ENCODE assay signal across 1 cellular context in genomic region chr9:94911986-94912635, GRCh38.
TF ChIP-seq lines count a peak whose summit lies in the region.

No MANE protein-coding gene starts in this region.

TF ChIP-seq in H1, 55 proteins besides CTCF, POLR2A, EP300 and RAD21 (continued from another document):
- no peak for TF ChIP-seq SAP30 (IDR thresholded peaks at IDR 0.05; ENCODE audit: insufficient read depth, insufficient replicate concordance, low read length)
- 0 out of 2 replicates have a peak, but pooled peaks have one; percentile 15 for TF ChIP-seq SP1 (IDR thresholded peaks at IDR 0.05; ENCODE audit: low read depth, low read length)
